8 cellular contexts compared by ENCODE assay signal in the genomic region with DNA sequence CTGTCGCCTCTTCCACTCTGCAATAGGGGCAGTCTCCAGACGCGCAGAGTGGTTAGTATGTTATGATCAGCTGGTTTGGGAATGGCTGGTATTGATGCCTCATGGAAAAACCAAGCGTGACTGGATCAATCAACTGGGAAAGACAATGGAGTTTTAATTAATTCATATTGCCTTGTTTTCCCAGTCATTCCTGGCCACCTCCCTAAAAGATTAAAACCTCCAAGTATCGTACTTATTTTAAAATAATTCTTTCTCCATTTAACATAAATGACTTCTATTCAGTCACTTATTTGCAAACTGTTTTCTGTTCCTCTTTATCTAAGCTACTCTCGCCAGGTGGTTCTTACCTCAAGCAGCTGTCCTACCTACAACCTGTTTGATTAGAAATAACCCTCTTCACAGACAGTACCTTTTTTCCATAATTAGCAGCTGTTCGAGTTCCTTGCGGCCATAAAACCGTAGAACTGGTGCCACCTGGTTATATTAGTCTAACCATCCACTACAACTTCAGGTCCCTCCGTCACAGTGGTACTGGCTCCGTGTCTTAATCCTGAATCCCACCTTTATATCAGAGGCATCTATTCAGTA. TPM values are rescaled to one million over a fixed set of nuclear protein-coding genes. Genes with fewer than 3 reads are reported as not detected.
A peak's percentile ranks its signal among the peaks of the same experiment; 100 is the strongest.
DNase-seq lines count a peak whose midpoint lies in the region; ATAC-seq and TF ChIP-seq lines count a peak whose summit lies in the region.

No MANE protein-coding gene starts in this region.

- H3K4me3 ChIP-seq in heart left ventricle (peak overlapping the region; percentile 23 to 70 (median 56)), epithelial cell of proximal tubule (ENCODE audit: low read depth, low read length) (peak overlapping the region; percentile 92)

- no peak for DNase-seq in heart left ventricle
- no peak for DNase-seq in Right ventricle myocardium superior
- DNase-seq in NCI-H774 (lab: John Stamatoyannopoulos, UW): peak; percentile 12
- DNase-seq in epithelial cell of proximal tubule (ENCODE audit: low read depth): peak; percentile 4
- peak; percentile 12 for DNase-seq in retina
- no peak for DNase-seq in hepatic stellate cell (ENCODE audit: low spot score)
- DNase-seq in HuH-7 (ENCODE audit: low spot score): no peak

- TF ChIP-seq CTCF in heart left ventricle (IDR thresholded peaks at IDR 0.05) (no peak), epithelial cell of proximal tubule (conservative IDR thresholded peaks at IDR 0.05; ENCODE audit: low read depth, low read length) (no peak)

- H3K36me3 ChIP-seq in heart left ventricle: no peaks in the 10 kb centered on the region

- TF ChIP-seq POLR2A in heart left ventricle (IDR thresholded peaks at IDR 0.05): no peak

- H3K9me3 ChIP-seq in heart left ventricle: no peaks in the 10 kb centered on the region

- peak overlapping the region in 2 of 12 donors; percentile 23 to 62 for H3K27ac ChIP-seq in heart left ventricle

- H3K4me1 ChIP-seq in heart left ventricle: peaks cover 0 to 12% (median 5%) of the 10 kb centered on the region in 12 donors

- H3K27me3 ChIP-seq in heart left ventricle: peaks cover 0 to 27% (median 0%) of the 10 kb centered on the region in 9 donors

- intact Hi-C loops in heart left ventricle (cut with DNase I): no loop called here
- intact Hi-C loops in Right ventricle myocardium superior (cut with DNase I): no loop called here

- ATAC-seq in heart left ventricle: no peak
- ATAC-seq in Right ventricle myocardium superior (ENCODE audit: poor library complexity): no peak
- ATAC-seq in HG02840 (IDR thresholded peaks at IDR 0.05; ENCODE audit: low FRiP score, unreplicated experiment): peak; percentile 68

- WGBS in heart left ventricle, 4 donors: 14 to 22% (median 17%) methylated on average over 11 of the region's 11 CpGs

RNA-seq across cellular contexts. Expression of a gene that starts 0.9 kb away (rescaled TPM):
- total RNA-seq in heart left ventricle: under 1 TPM in 6 of 9 donors, not detected in 3; 0.13 to 0.72 (median 0.23) TPM
- polyA plus RNA-seq in heart left ventricle: under 1 TPM; 0.04 to 0.19 TPM
- 0.22 TPM for total RNA-seq in Right ventricle myocardium superior
- 2.8 and 5.6 TPM in 2 replicates for total RNA-seq in epithelial cell of proximal tubule

RNA-seq across cellular contexts. Expression of a gene that starts 6.3 kb away (rescaled TPM):
- total RNA-seq in heart left ventricle: not detected
- not detected for polyA plus RNA-seq in heart left ventricle
- not detected for total RNA-seq in Right ventricle myocardium superior
- total RNA-seq in epithelial cell of proximal tubule: not detected in 2 replicates

RNA-seq across cellular contexts. Expression of a gene that starts 34.8 kb away (rescaled TPM):
- total RNA-seq in heart left ventricle: not detected
- not detected for polyA plus RNA-seq in heart left ventricle
- not detected for total RNA-seq in Right ventricle myocardium superior
- total RNA-seq in epithelial cell of proximal tubule: 0.35 TPM in 1 of 2 replicates, not detected in the other

RNA-seq across cellular contexts. Expression of a gene that starts 50.7 kb away (rescaled TPM):
- total RNA-seq in heart left ventricle: not detected
- polyA plus RNA-seq in heart left ventricle: not detected
- not detected for total RNA-seq in Right ventricle myocardium superior
- not detected in 2 replicates for total RNA-seq in epithelial cell of proximal tubule

Comparison
In these comparisons a context has a peak if more than half of its experiments do, and no peak if none do; other contexts are left out.
1. DNase-seq: peak in NCI-H774 (single experiment), epithelial cell of proximal tubule (single experiment) and retina (single experiment); none in heart left ventricle (0 of 5), Right ventricle myocardium superior (single experiment), hepatic stellate cell (single experiment) and HuH-7 (single experiment).